Comparison of ENCODE assay signal across 11 cellular contexts in genomic region chrX:48511561-48511960, GRCh38. TPM values are rescaled to one million over a fixed set of nuclear protein-coding genes. Genes with fewer than 3 reads are reported as not detected.
DNase-seq lines count a peak whose midpoint lies in the region; TF ChIP-seq lines count a peak whose summit lies in the region.
"Had no signal": no experiment of that assay in that cellular context is flagged by ENCODE, and none has a peak within 500 bp of the region (broad histone marks: within the 10 kb centered on the region; RNA-seq: fewer than 3 reads in every experiment).

No MANE protein-coding gene starts in this region.

- DNase-seq in NCI-H82 (lab: John Stamatoyannopoulos, UW) (peak; percentile 57), NCI-H82 treated with DMSO at 0.1 percent for 48 hours (lab: John Stamatoyannopoulos, UW; ENCODE audit: unreplicated experiment) (no peak), cerebellar cortex (ENCODE audit: low spot score) (peak; percentile 19), progenitor cell of endocrine pancreas (ENCODE audit: low spot score, unreplicated experiment) (no peak), Ammon's horn (ENCODE audit: low spot score) (no peak), H4 (ENCODE audit: low spot score) (no peak), dedifferentiated amniotic fluid mesenchymal stem cell (ENCODE audit: extremely low spot score) (no peak)
- DNase-seq: CD4-positive, alpha-beta T cell; midbrain; stimulated activated CD4-positive, alpha-beta T cell treated with anti-CD3 and anti-CD28 coated beads, Interleukin-4, amount 100 ng/mL, for 4 hours had no signal

- TF ChIP-seq CTCF in LNCAP (IDR thresholded peaks at IDR 0.05) (peak; percentile 23; the same call in 1 of the 2 replicates), progenitor cell of endocrine pancreas (IDR thresholded peaks at IDR 0.05; ENCODE audit: unreplicated experiment) (peak; percentile 37)

- peaks cover 3% of the 10 kb centered on the region for H3K36me3 Mint-ChIP-seq in progenitor cell of endocrine pancreas (ENCODE audit: insufficient read depth)

- H3K4me3 Mint-ChIP-seq in progenitor cell of endocrine pancreas (ENCODE audit: low read depth): no peak overlapping the region

- peaks cover 2% of the 10 kb centered on the region for H3K4me1 Mint-ChIP-seq in progenitor cell of endocrine pancreas (ENCODE audit: low read depth)

- H3K27me3 Mint-ChIP-seq in progenitor cell of endocrine pancreas: no peaks in the 10 kb centered on the region
- H3K27me3 Mint-ChIP-seq: CD4-positive, alpha-beta T cell had no signal

- H3K9me3 Mint-ChIP-seq in progenitor cell of endocrine pancreas (ENCODE audit: low read depth): peaks cover 4% of the 10 kb centered on the region
- H3K9me3 Mint-ChIP-seq: CD4-positive, alpha-beta T cell had no signal

- H3K27ac Mint-ChIP-seq in progenitor cell of endocrine pancreas: no peak overlapping the region

RNA-seq across cellular contexts. Expression of gene PORCN, which starts 2.8 kb away (rescaled TPM):
- 6.5 and 8.3 TPM in 2 replicates for total RNA-seq in progenitor cell of endocrine pancreas
- total RNA-seq in H4 (2014; rRNA removed; shearing (Covaris generic)): 17.0 and 18.3 TPM in 2 replicates

RNA-seq across cellular contexts. Expression of gene EBP, which starts 10.0 kb away (rescaled TPM):
- 73.1 and 81.9 TPM in 2 replicates for total RNA-seq in progenitor cell of endocrine pancreas
- 129 and 133 TPM in 2 replicates for total RNA-seq in H4 (2014; rRNA removed; shearing (Covaris generic))

RNA-seq across cellular contexts. Expression of gene TBC1D25, which starts 28.0 kb away (rescaled TPM):
- 12.6 and 14.5 TPM in 2 replicates for total RNA-seq in progenitor cell of endocrine pancreas
- total RNA-seq in H4 (2014; rRNA removed; shearing (Covaris generic)): 2.6 and 3.2 TPM in 2 replicates

RNA-seq across cellular contexts. Expression of gene FTSJ1, which starts 35.6 kb away (rescaled TPM):
- 40.5 and 41.8 TPM in 2 replicates for total RNA-seq in progenitor cell of endocrine pancreas
- total RNA-seq in H4 (2014; rRNA removed; shearing (Covaris generic)): 70.7 and 85.9 TPM in 2 replicates

RNA-seq across cellular contexts. Expression of gene SLC38A5, which starts 41.5 kb away (rescaled TPM):
- 0.33 and 0.74 TPM in 2 replicates for total RNA-seq in progenitor cell of endocrine pancreas
- 0.04 TPM in 1 of 2 replicates, not detected in the other for total RNA-seq in H4 (2014; rRNA removed; shearing (Covaris generic))

Comparison
In these comparisons a context has a peak if more than half of its experiments do, and no peak if none do; other contexts are left out.
1. DNase-seq: peak in NCI-H82 (single experiment) and cerebellar cortex (single experiment); none in NCI-H82 treated with DMSO at 0.1 percent for 48 hours (single experiment), progenitor cell of endocrine pancreas (single experiment), Ammon's horn (single experiment), H4 (single experiment) and dedifferentiated amniotic fluid mesenchymal stem cell (single experiment).